In genomic region chr12:91139264-91139663, GRCh38 we compare ENCODE assay signal across 17 cellular contexts. TPM values are rescaled to one million over a fixed set of nuclear protein-coding genes. Genes with fewer than 3 reads are reported as not detected.
DNase-seq lines count a peak whose midpoint lies in the region; ATAC-seq, FAIRE-seq and TF ChIP-seq lines count a peak whose summit lies in the region.
"Had no signal": no experiment of that assay in that cellular context is flagged by ENCODE, and none has a peak within 500 bp of the region (broad histone marks: within the 10 kb centered on the region; RNA-seq: fewer than 3 reads in every experiment).

No MANE protein-coding gene starts in this region.

- peaks cover 1% of the 10 kb centered on the region for H3K4me1 ChIP-seq in mesendoderm (ENCODE audit: control insufficient read depth, low read depth, low read length)
- peaks cover 0 to 32% (median 17%) of the 10 kb centered on the region in 4 donors for H3K4me1 ChIP-seq in transverse colon
- H3K4me1 ChIP-seq in upper lobe of left lung: no peaks in the 10 kb centered on the region
- H3K4me1 ChIP-seq: psoas muscle had no signal

- no peak for ATAC-seq in upper lobe of left lung (ENCODE audit: low FRiP score in 2 of 2)
- ATAC-seq: activated naive CD8-positive, alpha-beta T cell treated with anti-CD3 and anti-CD28 coated beads, Interleukin-2, amount 50 U/mL, for 24 hours; psoas muscle had no signal

- no peak for FAIRE-seq in GM12892 (lab: Jason Lieb, UNC)
- FAIRE-seq: H1 had no signal

- H3K36me3 ChIP-seq in mesendoderm (ENCODE audit: control insufficient read depth, insufficient read depth, low read length) (no peaks in the 10 kb centered on the region), transverse colon (no peaks in the 10 kb centered on the region), H7 (replicated peaks; ENCODE audit: control insufficient read depth, insufficient read depth, low read length) (no peaks in the 10 kb centered on the region), upper lobe of left lung (no peaks in the 10 kb centered on the region)

- H3K4ac ChIP-seq in mesendoderm (ENCODE audit: low read depth, low read length): no peak overlapping the region

- no peaks in the 10 kb centered on the region for H3K79me2 ChIP-seq in mesendoderm (ENCODE audit: control insufficient read depth, insufficient read depth, low read length)

- H3K27ac ChIP-seq in mesendoderm (ENCODE audit: low read depth, low read length): no peak overlapping the region
- peak overlapping the region; percentile 43 to 67 (median 62) for H3K27ac ChIP-seq in transverse colon
- H3K27ac ChIP-seq in upper lobe of left lung: peak overlapping the region in 1 of 4 donors; percentile 0
- H3K27ac ChIP-seq: psoas muscle had no signal

- DNase-seq in NCI-H2171 treated with DMSO at 0.1 percent for 48 hours (lab: John Stamatoyannopoulos, UW) (peak; percentile 61), NCI-H2171 (lab: John Stamatoyannopoulos, UW) (no peak), cardiac fibroblast (ENCODE audit: low read depth in 2 of 2) (peak; percentile 36 to 54), mesendoderm (peak; percentile 38), transverse colon (no peak), H7 (no peak), GM12892 (ENCODE audit: insufficient read length) (no peak), upper lobe of left lung (no peak)
- DNase-seq: 8988T; activated CD4-positive, alpha-beta memory T cell treated with anti-CD3 and anti-CD28 coated beads, Interleukin-2, amount 10 ng/mL, durations not matched to agents 7 days and 5 days; activated naive CD8-positive, alpha-beta T cell treated with anti-CD3 and anti-CD28 coated beads, Interleukin-2, amount 50 U/mL, for 24 hours; DMS79; NCI-H446; psoas muscle had no signal

- no peak overlapping the region for H2BK15ac ChIP-seq in mesendoderm (replicated peaks; ENCODE audit: low read depth)

- H2BK120ac ChIP-seq in mesendoderm (ENCODE audit: low read depth, low read length): no peak overlapping the region

- no peak for TF ChIP-seq CTCF in cardiac fibroblast (IDR thresholded peaks at IDR 0.05; ENCODE audit: low read depth, low read length)
- no peak for TF ChIP-seq CTCF in transverse colon (IDR thresholded peaks at IDR 0.05)
- no peak for TF ChIP-seq CTCF in upper lobe of left lung (IDR thresholded peaks at IDR 0.05)

- no CpG with 5 or more reads among the region's 2 CpGs for WGBS in mesendoderm (ENCODE audit: extremely low coverage, insufficient coverage, low lambda C conversion rate)
- 55 to 60% methylated on average over 2 of the region's 2 CpGs for WGBS in transverse colon (ENCODE audit: low coverage in 1 of 2), 2 donors
- whole genome bisulfite sequencing in upper lobe of left lung, 2 donors: 40 to 46% methylated on average over 2 of the region's 2 CpGs

- H4K5ac ChIP-seq in mesendoderm (ENCODE audit: low read length): no peak overlapping the region

- no peak overlapping the region for H3K23ac ChIP-seq in mesendoderm (ENCODE audit: low read length)

- TF ChIP-seq POLR2A in transverse colon (IDR thresholded peaks at IDR 0.05) (no peak), GM12892 (IDR thresholded peaks at IDR 0.05; ENCODE audit: low read depth, low read length) (no peak), upper lobe of left lung (IDR thresholded peaks at IDR 0.05) (no peak)

- H3K9me3 ChIP-seq in transverse colon (no peaks in the 10 kb centered on the region), upper lobe of left lung (no peaks in the 10 kb centered on the region)
- H3K9me3 ChIP-seq: psoas muscle had no signal

- no peak overlapping the region for H3K9ac ChIP-seq in mesendoderm (ENCODE audit: low read length)

- H2BK5ac ChIP-seq in mesendoderm (ENCODE audit: low read length): no peak overlapping the region

- in situ Hi-C loops in transverse colon (cut with MboI; ENCODE audit: low pct_ligation_motif_present in 1 of 4, low pct_unique_long_range_greater_than_20kb in 1 of 4, low sequenced_read_pairs in 3 of 4): no loop called here

- no peaks in the 10 kb centered on the region for H3K79me1 ChIP-seq in mesendoderm (ENCODE audit: low read length)

- no peak overlapping the region for H4K8ac ChIP-seq in mesendoderm (ENCODE audit: low read depth, low read length)

- H2AK5ac ChIP-seq in mesendoderm (ENCODE audit: low read length): no peak overlapping the region

- no peak overlapping the region for H3K4me2 ChIP-seq in mesendoderm (ENCODE audit: low read length)

- intact Hi-C loops in transverse colon (cut with DNase I; ENCODE audit: low total_unique reads): no loop called here

- no peak overlapping the region for H3K56ac ChIP-seq in mesendoderm (ENCODE audit: low read length)

- TF ChIP-seq EP300 in transverse colon (IDR thresholded peaks at IDR 0.05; ENCODE audit: low read depth) (no peak), upper lobe of left lung (IDR thresholded peaks at IDR 0.05) (no peak)

- no peaks in the 10 kb centered on the region for H3K27me3 ChIP-seq in mesendoderm (ENCODE audit: insufficient read depth, low read length, poor library complexity)
- no peaks in the 10 kb centered on the region for H3K27me3 ChIP-seq in transverse colon
- H3K27me3 ChIP-seq in H7 (ENCODE audit: control insufficient read depth, insufficient read depth, low read length): no peaks in the 10 kb centered on the region
- H3K27me3 ChIP-seq in upper lobe of left lung: no peaks in the 10 kb centered on the region

- H3K4me3 ChIP-seq in cardiac fibroblast (replicated peaks in 1 of 2; ENCODE audit: low read depth in 2 of 2, low read length in 2 of 2): no peak overlapping the region
- no peak overlapping the region for H3K4me3 ChIP-seq in mesendoderm (ENCODE audit: low read length)
- no peak overlapping the region for H3K4me3 ChIP-seq in transverse colon
- no peak overlapping the region for H3K4me3 ChIP-seq in H7 (ENCODE audit: insufficient read depth, low read depth, low read length)
- no peak overlapping the region for H3K4me3 ChIP-seq in upper lobe of left lung
- H3K4me3 ChIP-seq: psoas muscle had no signal

- H3K18ac ChIP-seq in mesendoderm (ENCODE audit: low read length): no peak overlapping the region

RNA-seq across cellular contexts. Expression of gene LUM, which starts 28.0 kb away (rescaled TPM):
- polyA plus RNA-seq in mesendoderm (2013, experiment 1 of 2): not detected
- polyA plus RNA-seq in mesendoderm (2013, experiment 2 of 2): 0.03 TPM
- 10 to 100 TPM; 13.8 to 43.3 (median 31.5) TPM for total RNA-seq in transverse colon
- not detected in 2 replicates for total RNA-seq in H7 (2014; rRNA removed; shearing (Covaris generic))
- not detected for polyA plus RNA-seq in GM12892 (2012; ENCODE audit: missing spikeins)
- total RNA-seq in upper lobe of left lung: 100 to 1,000 TPM in 5 of 6 donors, 10 to 100 TPM in 1; 51.3 to 281 (median 158) TPM
- total RNA-seq: activated CD4-positive, alpha-beta memory T cell treated with anti-CD3 and anti-CD28 coated beads, Interleukin-2, amount 10 ng/mL, durations not matched to agents 7 days and 5 days; activated T-helper 1 cell treated with anti-CD3 and anti-CD28 coated beads, Interleukin-12 subunit alpha, Interleukin-12 subunit beta, Interleukin-2, Interleukin-4 antibody, amounts not matched to agents 30 ng/mL and 10 ng/mL and 1 ng/mL, durations not matched to agents 14 hours and 24 hours and 36 hours; H1 had no signal
- polyA plus RNA-seq: CD14-positive monocyte, H1 had no signal

RNA-seq across cellular contexts. Expression of gene DCN, which starts 43.4 kb away (rescaled TPM):
- polyA plus RNA-seq in mesendoderm (2013, experiment 1 of 2): not detected
- polyA plus RNA-seq in mesendoderm (2013, experiment 2 of 2): not detected
- total RNA-seq in transverse colon: 100 to 1,000 TPM; 133 to 511 (median 276) TPM
- 0.22 TPM in 1 of 2 replicates, not detected in the other for total RNA-seq in H7 (2014; rRNA removed; shearing (Covaris generic))
- polyA plus RNA-seq in GM12892 (2012; ENCODE audit: missing spikeins): not detected
- 1,000 to 10,000 TPM in 1 of 6 donors, 100 to 1,000 TPM in 5; 163 to 1,140 (median 478) TPM for total RNA-seq in upper lobe of left lung
- total RNA-seq: activated CD4-positive, alpha-beta memory T cell treated with anti-CD3 and anti-CD28 coated beads, Interleukin-2, amount 10 ng/mL, durations not matched to agents 7 days and 5 days; activated T-helper 1 cell treated with anti-CD3 and anti-CD28 coated beads, Interleukin-12 subunit alpha, Interleukin-12 subunit beta, Interleukin-2, Interleukin-4 antibody, amounts not matched to agents 30 ng/mL and 10 ng/mL and 1 ng/mL, durations not matched to agents 14 hours and 24 hours and 36 hours; H1 had no signal
- polyA plus RNA-seq: CD14-positive monocyte, H1 had no signal

Comparison
In these comparisons a context has a peak if more than half of its experiments do, and no peak if none do; other contexts are left out.
1. DNase-seq: peak in NCI-H2171 treated with DMSO at 0.1 percent for 48 hours (single experiment), cardiac fibroblast (2 of 2) and mesendoderm (single experiment); none in NCI-H2171 (single experiment), transverse colon (single experiment), H7 (single experiment), GM12892 (single experiment) and upper lobe of left lung (0 of 2).
2. RNA of gene LUM, which starts 28.0 kb away (total RNA-seq): 51.3 to 281 TPM in upper lobe of left lung and 13.8 to 43.3 TPM in transverse colon; not detected in H7; every median in the first group is over 10 times any median in the second.
3. RNA of gene DCN, which starts 43.4 kb away (total RNA-seq): 163 to 1,140 TPM in upper lobe of left lung and 133 to 511 TPM in transverse colon; 0.22 TPM in H7; every median in the first group is over 100 times any median in the second.